In the genomic region with DNA sequence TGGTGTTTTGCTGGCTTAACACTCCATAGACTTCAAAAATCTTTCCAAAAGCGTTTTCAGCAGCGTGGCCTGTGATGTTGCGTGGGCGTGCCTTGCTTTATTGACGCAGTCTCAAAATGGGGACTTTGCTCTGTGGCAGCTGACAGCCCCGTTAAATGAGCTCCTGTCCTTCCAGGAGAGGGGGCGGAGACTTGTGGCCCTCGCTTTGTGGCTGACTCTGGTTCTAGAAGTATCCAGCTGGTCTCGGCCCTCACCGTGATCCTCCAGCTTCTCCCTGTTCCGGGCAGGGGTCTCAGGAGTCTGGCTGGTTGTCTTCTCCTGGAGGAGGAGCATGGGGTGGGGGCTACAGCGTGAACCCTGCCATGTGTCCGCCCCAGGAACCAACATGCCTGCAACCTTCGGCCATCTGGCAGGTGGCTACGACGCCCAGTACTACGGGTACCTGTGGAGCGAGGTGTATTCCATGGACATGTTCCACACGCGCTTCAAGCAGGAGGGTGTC, we compare ENCODE assay signal across 13 cellular contexts. TPM values are rescaled to one million over a fixed set of nuclear protein-coding genes. Genes with fewer than 3 reads are reported as not detected.
"Had no signal": no experiment of that assay in that cellular context is flagged by ENCODE, and none has a peak within 500 bp of the region (broad histone marks: within the 10 kb centered on the region; RNA-seq: fewer than 3 reads in every experiment).

No MANE protein-coding gene starts in this region.

- H3K9me3 ChIP-seq: body of pancreas, prostate gland had no signal

- H3K4me1 ChIP-seq: body of pancreas had no signal

- H3K27ac ChIP-seq: body of pancreas, prostate gland had no signal

- DNase-seq: amniotic stem cell; body of pancreas; dermis blood vessel endothelial cell; immature natural killer cell; natural killer cell; nucleus accumbens; stimulated activated CD4-positive, alpha-beta T cell treated with anti-CD3 and anti-CD28 coated beads, Interleukin-12 subunit alpha, Interleukin-12 subunit beta, amount 100 ng/mL, for 4 hours had no signal

- ATAC-seq: activated CD4-positive, CD25-positive, alpha-beta regulatory T cell treated with anti-CD3 and anti-CD28 coated beads, Interleukin-2, amount 50 U/mL, for 24 hours; body of pancreas; natural killer cell; sciatic nerve had no signal

- H3K27me3 ChIP-seq: body of pancreas had no signal

- H3K4me3 ChIP-seq: body of pancreas, prostate gland had no signal

RNA-seq across cellular contexts. Expression of a gene that starts 55.9 kb away (rescaled TPM):
- total RNA-seq: body of pancreas, lung microvascular endothelial cell, mononuclear cell, natural killer cell, ureter had no signal
- polyA plus RNA-seq: immature natural killer cell had no signal
